ENCODE assay signal across 8 cellular contexts in the genomic region with DNA sequence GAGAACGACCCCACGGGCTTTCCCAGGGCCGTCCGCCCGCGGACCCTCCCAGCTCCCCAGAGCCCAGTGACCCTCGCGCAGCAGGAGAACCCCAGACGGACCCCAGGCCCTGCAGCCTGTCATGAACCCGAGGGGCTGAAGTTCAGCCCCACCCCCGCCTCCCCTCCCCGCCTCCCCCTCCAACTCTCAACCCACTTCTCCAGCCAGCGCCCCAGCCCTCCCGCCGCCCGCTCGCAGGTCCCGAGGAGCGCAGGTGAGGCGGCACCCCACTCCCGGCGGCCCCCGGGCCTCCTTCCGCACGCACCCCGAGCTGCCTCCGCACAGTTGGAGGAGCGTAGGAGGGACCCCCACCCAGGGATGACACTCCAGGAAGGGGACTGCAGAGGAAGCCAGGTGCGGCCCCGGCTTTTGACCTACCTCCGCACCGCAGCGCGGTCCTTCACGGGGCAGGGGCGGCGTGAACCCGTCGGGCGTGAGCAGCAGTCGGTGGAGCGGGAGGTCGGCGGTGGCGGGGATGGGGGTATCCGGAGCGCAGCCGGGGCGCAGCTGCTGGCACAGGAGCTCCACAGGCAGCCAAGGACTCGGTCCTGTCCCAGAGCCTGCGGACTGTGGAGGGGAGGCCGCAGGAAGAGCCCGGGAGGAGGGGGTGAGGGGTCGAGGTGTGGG. TPM values are rescaled to one million over a fixed set of nuclear protein-coding genes. Genes with fewer than 3 reads are reported as not detected.
DNase-seq lines count a peak whose midpoint lies in the region; ATAC-seq and TF ChIP-seq lines count a peak whose summit lies in the region.

Gene TMEM176A, plus strand, starts transcription at position 194 of the 666 bp plus-strand sequence. CDS start 782 bp downstream, outside the sequence.

- H3K4me1 Mint-ChIP-seq in activated naive CD4-positive, alpha-beta T cell treated with anti-CD3 and anti-CD28 coated beads, Interleukin-2, amount 50 U/mL, for 24 hours, result peaks cover 16% of the 10 kb centered on the region

- peaks cover 8% of the 10 kb centered on the region for H3K36me3 Mint-ChIP-seq in activated naive CD4-positive, alpha-beta T cell treated with anti-CD3 and anti-CD28 coated beads, Interleukin-2, amount 50 U/mL, for 24 hours

- H3K4me3 ChIP-seq in H7 (ENCODE audit: insufficient read depth, low read depth, low read length), result peak within 1 kb of the TSS; percentile 34; the same call in 1 of the 2 replicates
- peak within 1 kb of the TSS; percentile 57 for H3K4me3 ChIP-seq in iPS-18a (ENCODE audit: low read length)
- H3K4me3 ChIP-seq in gastrocnemius medialis, result peak within 1 kb of the TSS; percentile 43 to 52 (median 44)
- H3K4me3 ChIP-seq in brain microvascular endothelial cell (ENCODE audit: low read depth, low read length), result no peak within 1 kb of the TSS

- H3K27ac ChIP-seq in iPS-18a (ENCODE audit: low read length), result no peak within 1 kb of the TSS
- peak within 1 kb of the TSS in 1 of 4 donors; percentile 34 for H3K27ac ChIP-seq in gastrocnemius medialis
- H3K27ac ChIP-seq in brain microvascular endothelial cell, result no peak within 1 kb of the TSS

- intact Hi-C loops in gastrocnemius medialis (cut with DNase I; ENCODE audit: low total_unique reads), result no loop called here

- H3K9ac ChIP-seq in iPS-18a (ENCODE audit: low read length), result no peak within 1 kb of the TSS

- H3K9me3 ChIP-seq in iPS-18a (ENCODE audit: control insufficient read depth, low read depth, low read length) (no peaks in the 10 kb centered on the region), gastrocnemius medialis (no peaks in the 10 kb centered on the region)

- no peak for TF ChIP-seq POLR2A in gastrocnemius medialis (IDR thresholded peaks at IDR 0.05)

- H3K4me1 ChIP-seq in iPS-18a (ENCODE audit: control insufficient read depth, low read depth, low read length), result peaks cover 9% of the 10 kb centered on the region
- no peaks in the 10 kb centered on the region for H3K4me1 ChIP-seq in gastrocnemius medialis

- DNase-seq in H7, result peak; percentile 81
- no peak for DNase-seq in gastrocnemius medialis
- no peak for DNase-seq in SIG-M5 (lab: John Stamatoyannopoulos, UW)
- DNase-seq in NK-92 (lab: John Stamatoyannopoulos, UW; ENCODE audit: unreplicated experiment), result no peak
- DNase-seq in brain microvascular endothelial cell, result no peak

- H3K27me3 Mint-ChIP-seq in activated naive CD4-positive, alpha-beta T cell treated with anti-CD3 and anti-CD28 coated beads, Interleukin-2, amount 50 U/mL, for 24 hours, result peaks cover 32% of the 10 kb centered on the region

- in situ Hi-C loops in gastrocnemius medialis (cut with MboI; ENCODE audit: low sequenced_read_pairs in 4 of 4), result no loop called here
- in situ Hi-C loops in brain microvascular endothelial cell (cut with HindIII; ENCODE audit: low pct_ligation_motif_present, low sequenced_read_pairs), result no loop called here

- H3K4me3 Mint-ChIP-seq in activated naive CD4-positive, alpha-beta T cell treated with anti-CD3 and anti-CD28 coated beads, Interleukin-2, amount 50 U/mL, for 24 hours, result peak within 1 kb of the TSS; percentile 69

- ATAC-seq in gastrocnemius medialis, result no peak
- ATAC-seq in GM18520 (IDR thresholded peaks at IDR 0.05; ENCODE audit: unreplicated experiment), result no peak

- TF ChIP-seq CTCF in gastrocnemius medialis (IDR thresholded peaks at IDR 0.05 in 4 of 5, conservative IDR thresholded peaks at IDR 0.05 in 1 of 5), result no peak
- TF ChIP-seq CTCF in brain microvascular endothelial cell (IDR thresholded peaks at IDR 0.05; ENCODE audit: low read depth, low read length, missing control alignments), result no peak

- H3K36me3 ChIP-seq in H7 (replicated peaks; ENCODE audit: control insufficient read depth, insufficient read depth, low read length) (no peaks in the 10 kb centered on the region), iPS-18a (ENCODE audit: control insufficient read depth, low read depth, low read length) (no peaks in the 10 kb centered on the region), gastrocnemius medialis (no peaks in the 10 kb centered on the region), brain microvascular endothelial cell (replicated peaks) (no peaks in the 10 kb centered on the region)

- no peaks in the 10 kb centered on the region for H3K9me3 Mint-ChIP-seq in activated naive CD4-positive, alpha-beta T cell treated with anti-CD3 and anti-CD28 coated beads, Interleukin-2, amount 50 U/mL, for 24 hours

- H3K27me3 ChIP-seq in H7 (ENCODE audit: control insufficient read depth, insufficient read depth, low read length) (peaks cover 43% of the 10 kb centered on the region; the same call in 1 of the 2 replicates), iPS-18a (ENCODE audit: control insufficient read depth, insufficient read depth, low read length) (peaks cover 75% of the 10 kb centered on the region), gastrocnemius medialis (peaks cover 18 to 40% (median 25%) of the 10 kb centered on the region in 3 donors), brain microvascular endothelial cell (replicated peaks) (peaks cover 33% of the 10 kb centered on the region)

- H3K27ac Mint-ChIP-seq in activated naive CD4-positive, alpha-beta T cell treated with anti-CD3 and anti-CD28 coated beads, Interleukin-2, amount 50 U/mL, for 24 hours, result no peak within 1 kb of the TSS

RNA-seq across cellular contexts. Expression of gene TMEM176A, which starts in this region (rescaled TPM):
- not detected in 2 replicates for total RNA-seq in H7 (2014; rRNA removed; shearing (Covaris generic))
- total RNA-seq in gastrocnemius medialis, result 10 to 100 TPM in 1 of 4 donors, 1 to 10 TPM in 3; 5.2 to 12.9 (median 8.9) TPM

Comparison
In these comparisons a context has a peak if more than half of its experiments do, and no peak if none do; other contexts are left out.
1. Peak in DNase-seq and H3K4me3 ChIP-seq in H7; RNA of the gene not detected or under 1 TPM.